In genomic region chr16:50547340-50547865, GRCh38 we compare ENCODE assay signal across 1 cellular context.
A peak's percentile ranks its signal among the peaks of the same experiment; 100 is the strongest.
TF ChIP-seq lines count a peak whose summit lies in the region.

No MANE protein-coding gene starts in this region.

TF ChIP-seq in HepG2, 621 proteins besides CTCF, POLR2A, EP300 and RAD21 (continued from another document and continues in another):
- peak; percentile 64; the same call in 1 of the 2 replicates for TF ChIP-seq AHDC1 (CRISPR knock-in tag; IDR thresholded peaks at IDR 0.05; ENCODE audit: borderline replicate concordance)
- no peak for TF ChIP-seq ZIK1 (CRISPR knock-in tag; IDR thresholded peaks at IDR 0.05; ENCODE audit: borderline replicate concordance, low read depth)
- peak; percentile 66; the same call in 1 of the 2 replicates for TF ChIP-seq UBTF (CRISPR knock-in tag; IDR thresholded peaks at IDR 0.05)
- TF ChIP-seq ZNF280D (CRISPR knock-in tag; IDR thresholded peaks at IDR 0.05), result 0 out of 2 replicates have a peak, but pooled peaks have one; percentile 58
- peak; percentile 38; the same call in 1 of the 2 replicates for TF ChIP-seq MXD3 (CRISPR knock-in tag; IDR thresholded peaks at IDR 0.05)
- TF ChIP-seq PPARG (CRISPR knock-in tag; conservative IDR thresholded peaks at IDR 0.05), result peak; percentile 53; the same call in 1 of the 2 replicates
- peak; percentile 49; the same call in 1 of the 2 replicates for TF ChIP-seq KMT2B (CRISPR knock-in tag; IDR thresholded peaks at IDR 0.05)
- peak; percentile 87 for TF ChIP-seq HOXA3 (CRISPR knock-in tag; IDR thresholded peaks at IDR 0.05)
- no peak for TF ChIP-seq CC2D1A (CRISPR knock-in tag; IDR thresholded peaks at IDR 0.05)
- TF ChIP-seq NR2C2 (CRISPR knock-in tag; IDR thresholded peaks at IDR 0.05; ENCODE audit: borderline replicate concordance), result peak; percentile 58; the same call in 1 of the 2 replicates
- TF ChIP-seq HBP1 (CRISPR knock-in tag; IDR thresholded peaks at IDR 0.05; ENCODE audit: low read depth), result no peak; the same call in 1 of the 2 replicates
- peak; percentile 66; the same call in 1 of the 2 replicates for TF ChIP-seq PRDM10 (CRISPR knock-in tag; IDR thresholded peaks at IDR 0.05; ENCODE audit: low read depth)
- peak; percentile 57; the same call in 1 of the 2 replicates for TF ChIP-seq ZBTB4 (CRISPR knock-in tag; IDR thresholded peaks at IDR 0.05; ENCODE audit: borderline replicate concordance)
- TF ChIP-seq NFE2L1 (CRISPR knock-in tag; IDR thresholded peaks at IDR 0.05; ENCODE audit: borderline replicate concordance), result no peak
- no peak for TF ChIP-seq USF2 (IDR thresholded peaks at IDR 0.05; ENCODE audit: low read depth, low read length)
- TF ChIP-seq USF2 (CRISPR knock-in tag; IDR thresholded peaks at IDR 0.05; ENCODE audit: borderline replicate concordance), result no peak
- no peak for TF ChIP-seq ZNF101 (CRISPR knock-in tag; IDR thresholded peaks at IDR 0.05; ENCODE audit: borderline replicate concordance, low read depth)
- TF ChIP-seq ZNF639 (CRISPR knock-in tag; conservative IDR thresholded peaks at IDR 0.05), result peak; percentile 68; the same call in 1 of the 2 replicates
- TF ChIP-seq ZNF772 (CRISPR knock-in tag; IDR thresholded peaks at IDR 0.05), result no peak
- no peak for TF ChIP-seq MBNL3 (CRISPR knock-in tag; conservative IDR thresholded peaks at IDR 0.05)
- no peak for TF ChIP-seq ZNF451 (CRISPR knock-in tag; IDR thresholded peaks at IDR 0.05)
- peak; percentile 91 for TF ChIP-seq GATAD2A (CRISPR knock-in tag; IDR thresholded peaks at IDR 0.05)
- TF ChIP-seq ZNF12 (CRISPR knock-in tag; IDR thresholded peaks at IDR 0.05), result peak; percentile 52; the same call in 1 of the 2 replicates
- no peak for TF ChIP-seq NFYB (CRISPR knock-in tag; IDR thresholded peaks at IDR 0.05)
- TF ChIP-seq SNAPC2 (CRISPR knock-in tag; IDR thresholded peaks at IDR 0.05), result 0 out of 2 replicates have a peak, but pooled peaks have one; percentile 67
- TF ChIP-seq FOXA1 (IDR thresholded peaks at IDR 0.05), result no peak
- peak; percentile 88 for TF ChIP-seq FOXA1 (CRISPR knock-in tag; IDR thresholded peaks at IDR 0.05)
- TF ChIP-seq RCOR2 (CRISPR knock-in tag; IDR thresholded peaks at IDR 0.05), result peak; percentile 98
